Comparison of ENCODE assay signal across 8 cellular contexts in the genomic region with DNA sequence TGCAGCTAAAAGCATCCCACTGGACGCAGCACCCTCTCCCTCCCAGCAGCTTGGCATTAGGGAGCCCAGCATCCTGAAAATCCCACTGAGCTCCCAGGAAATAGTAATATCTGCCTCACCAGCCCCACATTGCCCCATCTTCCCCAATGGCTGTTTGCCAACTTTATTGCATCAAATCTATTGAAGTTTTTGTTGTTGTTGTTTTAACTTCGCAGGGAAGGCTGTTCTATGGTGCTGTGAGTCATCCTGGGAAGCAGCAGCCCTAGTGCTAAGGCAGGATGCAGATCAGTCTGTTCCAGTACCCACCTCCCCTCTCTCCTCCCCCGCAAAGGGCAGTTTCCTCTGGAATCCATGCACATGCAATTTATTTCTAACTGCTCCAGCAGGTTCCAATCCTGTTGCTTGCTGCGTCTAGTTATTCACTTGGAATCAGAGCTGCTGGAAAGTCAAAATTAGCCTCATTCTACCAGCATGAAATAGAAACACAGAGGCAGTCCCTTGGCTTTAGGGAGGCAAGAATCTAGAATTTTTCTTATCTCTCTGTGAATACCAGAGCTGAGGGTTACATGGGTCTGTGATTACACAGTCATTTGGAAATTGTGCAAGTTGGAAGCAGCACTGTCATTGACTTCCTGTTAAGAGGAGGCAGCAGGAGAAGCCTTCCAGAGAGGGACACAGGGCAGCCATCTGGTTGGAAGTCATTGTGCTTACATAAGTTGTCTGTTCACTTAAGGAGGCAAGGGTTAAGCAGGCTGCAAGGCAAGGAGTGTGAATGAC.
DNase-seq lines count a peak whose midpoint lies in the region; ATAC-seq and TF ChIP-seq lines count a peak whose summit lies in the region.

No MANE protein-coding gene starts in this region.

- TF ChIP-seq CTCF in Panc1 (IDR thresholded peaks at IDR 0.05) (no peak), fibroblast of pulmonary artery (IDR thresholded peaks at IDR 0.05; ENCODE audit: low read length, missing control alignments) (no peak), omental fat pad (IDR thresholded peaks at IDR 0.05) (no peak)

- H3K36me3 ChIP-seq in Panc1 (ENCODE audit: control insufficient read depth, insufficient read depth, low read length): no peaks in the 10 kb centered on the region

- H3K4me3 Mint-ChIP-seq in activated CD4-positive, alpha-beta memory T cell treated with anti-CD3 and anti-CD28 coated beads for 36 hours: no peak overlapping the region

- no peaks in the 10 kb centered on the region for H3K4me1 Mint-ChIP-seq in activated CD4-positive, alpha-beta memory T cell treated with anti-CD3 and anti-CD28 coated beads for 36 hours (ENCODE audit: low read depth)

- intact Hi-C loops in Panc1 (cut with micrococcal nuclease; ENCODE audit: unreplicated experiment): no loop called here
- intact Hi-C loops in activated CD4-positive, alpha-beta memory T cell treated with anti-CD3 and anti-CD28 coated beads for 36 hours (cut with micrococcal nuclease): no loop called here

- CTCF ChIA-PET in Panc1 (lab: Charles Lee): no interaction called here
- CTCF ChIA-PET in activated CD4-positive, alpha-beta memory T cell treated with anti-CD3 and anti-CD28 coated beads for 36 hours (lab: Charles Lee): interaction anchor here (0.5 kb wide), 1 partner anchor 119 kb away, joined by 3 read pairs; no protein-coding TSS in a partner anchor

- peak; percentile 81 for ATAC-seq in Panc1
- ATAC-seq in omental fat pad (ENCODE audit: low FRiP score): peak; percentile 95
- ATAC-seq in GM18517 (IDR thresholded peaks at IDR 0.05; ENCODE audit: unreplicated experiment): no peak

- H3K4me3 ChIP-seq in Panc1 (ENCODE audit: low read depth in 2 of 2, low read length in 2 of 2) (no peak overlapping the region), fibroblast of pulmonary artery (replicated peaks; ENCODE audit: low read depth, low read length) (no peak overlapping the region)

- H3K4me1 ChIP-seq in Panc1 (ENCODE audit: control insufficient read depth, insufficient read depth, low read length): peaks cover 4% of the 10 kb centered on the region; the same call in 1 of the 2 replicates

- H3K9me3 Mint-ChIP-seq in activated CD4-positive, alpha-beta memory T cell treated with anti-CD3 and anti-CD28 coated beads for 36 hours: no peaks in the 10 kb centered on the region

- DNase-seq in ELR (ENCODE audit: low read depth) (peak; percentile 84), Panc1 (ENCODE audit: low read depth, low spot score) (no peak), fibroblast of pulmonary artery (ENCODE audit: low read depth) (peak; percentile 97), omental fat pad (ENCODE audit: low spot score) (peak; percentile 48), DMS153 treated with DMSO at 0.1 percent for 48 hours (lab: John Stamatoyannopoulos, UW; ENCODE audit: unreplicated experiment) (no peak), DMS79 (lab: John Stamatoyannopoulos, UW) (no peak)
- DNase-seq in activated CD4-positive, alpha-beta memory T cell treated with anti-CD3 and anti-CD28 coated beads for 36 hours: no peak

- no peaks in the 10 kb centered on the region for H3K9me3 ChIP-seq in Panc1 (ENCODE audit: control insufficient read depth, insufficient read depth, low read depth, low read length)

- BruUV-seq in Panc1 (replicated peaks; lab: Mats Ljungman, UMichigan): no TSS peak

- POLR2A ChIA-PET in Panc1 (lab: Charles Lee): no interaction called here
- POLR2A ChIA-PET in activated CD4-positive, alpha-beta memory T cell treated with anti-CD3 and anti-CD28 coated beads for 36 hours (lab: Charles Lee): no interaction called here

- H3K27ac Mint-ChIP-seq in activated CD4-positive, alpha-beta memory T cell treated with anti-CD3 and anti-CD28 coated beads for 36 hours: no peak overlapping the region

- peaks cover 23% of the 10 kb centered on the region for H3K27me3 Mint-ChIP-seq in activated CD4-positive, alpha-beta memory T cell treated with anti-CD3 and anti-CD28 coated beads for 36 hours

- H3K27ac ChIP-seq in Panc1 (ENCODE audit: low read length): no peak overlapping the region

- H3K36me3 Mint-ChIP-seq in activated CD4-positive, alpha-beta memory T cell treated with anti-CD3 and anti-CD28 coated beads for 36 hours: no peaks in the 10 kb centered on the region

- H3K27me3 ChIP-seq in Panc1 (ENCODE audit: control insufficient read depth, insufficient read depth, low read length): no peaks in the 10 kb centered on the region; the same call in 1 of the 2 replicates

- in situ Hi-C loops in Panc1 (cut with HindIII; ENCODE audit: low pct_unique_long_range_greater_than_20kb, low sequenced_read_pairs): no loop called here

Comparison
In these comparisons a context has a peak if more than half of its experiments do, and no peak if none do; other contexts are left out.
1. DNase-seq: peak in ELR (single experiment), fibroblast of pulmonary artery (single experiment) and omental fat pad (single experiment); none in Panc1 (single experiment), DMS153 treated with DMSO at 0.1 percent for 48 hours (single experiment), DMS79 (single experiment) and activated CD4-positive, alpha-beta memory T cell treated with anti-CD3 and anti-CD28 coated beads for 36 hours (single experiment).